8 cellular contexts compared by ENCODE assay signal in the genomic region with DNA sequence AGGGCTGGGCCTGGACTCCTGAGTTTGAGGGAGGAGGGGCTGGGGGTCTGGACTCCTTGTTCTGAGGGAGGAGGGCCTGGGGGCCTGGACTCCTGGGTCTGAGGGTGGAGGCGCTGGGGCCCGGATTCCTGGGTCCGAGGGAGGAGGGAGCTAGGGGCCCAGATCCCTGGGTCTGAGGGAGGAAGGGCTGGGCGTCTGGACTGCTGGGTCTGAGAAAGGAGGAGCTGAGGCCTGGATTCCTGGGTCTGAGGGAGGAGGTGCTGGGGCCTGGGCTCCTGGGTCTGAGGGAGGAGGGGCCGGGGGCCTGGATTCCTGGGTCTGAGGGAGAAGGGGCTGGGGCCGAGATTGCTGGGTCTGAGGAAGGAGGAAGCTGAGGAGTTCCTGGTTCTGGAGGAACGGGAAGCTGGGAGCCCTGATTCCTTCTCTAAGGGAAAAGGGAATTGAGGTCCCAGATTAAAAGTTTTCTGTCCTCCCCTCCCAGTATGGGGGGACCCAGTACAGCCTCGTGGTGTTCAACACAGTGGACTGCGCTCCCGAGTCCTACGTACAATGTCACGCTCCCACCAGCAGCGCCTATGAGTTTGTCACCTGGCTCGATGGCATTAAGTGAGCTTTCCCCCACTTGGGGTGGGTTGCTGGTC. TPM values are rescaled to one million over a fixed set of nuclear protein-coding genes. Genes with fewer than 3 reads are reported as not detected.
A peak's percentile ranks its signal among the peaks of the same experiment; 100 is the strongest.
DNase-seq lines count a peak whose midpoint lies in the region; ATAC-seq and TF ChIP-seq lines count a peak whose summit lies in the region.

No MANE protein-coding gene starts in this region.

- peak overlapping the region; percentile 70 for H3K4me3 ChIP-seq in suprapubic skin

- intact Hi-C loops in activated T-helper 1 cell treated with anti-CD3 and anti-CD28 coated beads, Interleukin-12 subunit alpha, Interleukin-12 subunit beta, Interleukin-2, Interleukin-4 antibody, amounts not matched to agents 30 ng/mL and 10 ng/mL and 1 ng/mL, durations not matched to agents 14 hours and 24 hours and 36 hours (cut with micrococcal nuclease), result loop anchor here (1.0 to 10.0 kb wide), 4 partner anchors 48 to 224 kb away; partner anchors contain the start of genes PNKP and PRR12

- H3K27me3 Mint-ChIP-seq in activated T-helper 1 cell treated with anti-CD3 and anti-CD28 coated beads, Interleukin-12 subunit alpha, Interleukin-12 subunit beta, Interleukin-2, Interleukin-4 antibody, amounts not matched to agents 30 ng/mL and 10 ng/mL and 1 ng/mL, durations not matched to agents 14 hours and 24 hours and 36 hours (ENCODE audit: insufficient read depth), result no peaks in the 10 kb centered on the region
- peaks cover 14 to 23% (median 16%) of the 10 kb centered on the region in 3 donors for H3K27me3 Mint-ChIP-seq in immature natural killer cell (ENCODE audit: low read depth in 3 of 3)

- H3K36me3 Mint-ChIP-seq in activated T-helper 1 cell treated with anti-CD3 and anti-CD28 coated beads, Interleukin-12 subunit alpha, Interleukin-12 subunit beta, Interleukin-2, Interleukin-4 antibody, amounts not matched to agents 30 ng/mL and 10 ng/mL and 1 ng/mL, durations not matched to agents 14 hours and 24 hours and 36 hours (ENCODE audit: low read depth), result peaks cover 9% of the 10 kb centered on the region
- H3K36me3 Mint-ChIP-seq in immature natural killer cell, result peaks cover 0 to 4% (median 4%) of the 10 kb centered on the region in 3 donors

- H3K27me3 ChIP-seq in suprapubic skin, result no peaks in the 10 kb centered on the region

- ATAC-seq in HG02610 (IDR thresholded peaks at IDR 0.05; ENCODE audit: unreplicated experiment), result no peak

- H3K27ac ChIP-seq in suprapubic skin, result peak overlapping the region; percentile 95

- no peaks in the 10 kb centered on the region for H3K9me3 Mint-ChIP-seq in activated T-helper 1 cell treated with anti-CD3 and anti-CD28 coated beads, Interleukin-12 subunit alpha, Interleukin-12 subunit beta, Interleukin-2, Interleukin-4 antibody, amounts not matched to agents 30 ng/mL and 10 ng/mL and 1 ng/mL, durations not matched to agents 14 hours and 24 hours and 36 hours
- H3K9me3 Mint-ChIP-seq in immature natural killer cell, result no peaks in the 10 kb centered on the region

- TF ChIP-seq POLR2A in suprapubic skin (IDR thresholded peaks at IDR 0.05), result no peak

- H3K27ac Mint-ChIP-seq in activated T-helper 1 cell treated with anti-CD3 and anti-CD28 coated beads, Interleukin-12 subunit alpha, Interleukin-12 subunit beta, Interleukin-2, Interleukin-4 antibody, amounts not matched to agents 30 ng/mL and 10 ng/mL and 1 ng/mL, durations not matched to agents 14 hours and 24 hours and 36 hours, result peak overlapping the region; percentile 93
- peak overlapping the region; percentile 83 to 100 (median 98) for H3K27ac Mint-ChIP-seq in immature natural killer cell

- H3K9me3 ChIP-seq in suprapubic skin, result no peaks in the 10 kb centered on the region

- DNase-seq in SIG-M5 treated with dmso at 0.1 percent for 504 hours (lab: John Stamatoyannopoulos, UW; ENCODE audit: unreplicated experiment) (peak; percentile 3), SIG-M5 (lab: John Stamatoyannopoulos, UW) (no peak), immature natural killer cell (no peak), suprapubic skin (ENCODE audit: low spot score in 2 of 2) (peak in 1 of 2 donors; percentile 79), NCI-H2171 (lab: John Stamatoyannopoulos, UW) (no peak), NCI-H1930 (lab: John Stamatoyannopoulos, UW) (no peak)
- DNase-seq in activated T-helper 1 cell treated with anti-CD3 and anti-CD28 coated beads, Interleukin-12 subunit alpha, Interleukin-12 subunit beta, Interleukin-2, Interleukin-4 antibody, amounts not matched to agents 30 ng/mL and 10 ng/mL and 1 ng/mL, durations not matched to agents 14 hours and 24 hours and 36 hours (ENCODE audit: low spot score), result no peak

- peaks cover 19% of the 10 kb centered on the region for H3K4me1 Mint-ChIP-seq in activated T-helper 1 cell treated with anti-CD3 and anti-CD28 coated beads, Interleukin-12 subunit alpha, Interleukin-12 subunit beta, Interleukin-2, Interleukin-4 antibody, amounts not matched to agents 30 ng/mL and 10 ng/mL and 1 ng/mL, durations not matched to agents 14 hours and 24 hours and 36 hours (ENCODE audit: low read depth)
- peaks cover 29 to 43% of the 10 kb centered on the region in 2 donors for H3K4me1 Mint-ChIP-seq in immature natural killer cell

- peak overlapping the region; percentile 94 for H3K4me3 Mint-ChIP-seq in activated T-helper 1 cell treated with anti-CD3 and anti-CD28 coated beads, Interleukin-12 subunit alpha, Interleukin-12 subunit beta, Interleukin-2, Interleukin-4 antibody, amounts not matched to agents 30 ng/mL and 10 ng/mL and 1 ng/mL, durations not matched to agents 14 hours and 24 hours and 36 hours
- peak overlapping the region; percentile 96 to 99 (median 98) for H3K4me3 Mint-ChIP-seq in immature natural killer cell

- TF ChIP-seq EP300 in suprapubic skin (IDR thresholded peaks at IDR 0.05), result no peak

- peaks cover 16% of the 10 kb centered on the region for H3K36me3 ChIP-seq in suprapubic skin

- TF ChIP-seq CTCF in suprapubic skin (IDR thresholded peaks at IDR 0.05), result no peak

- WGBS in suprapubic skin, result 3% methylated on average over 6 of the region's 14 CpGs

- peaks cover 26% of the 10 kb centered on the region for H3K4me1 ChIP-seq in suprapubic skin

RNA-seq across cellular contexts. Expression of gene MED25, which starts 0.7 kb away (rescaled TPM):
- total RNA-seq in activated T-helper 1 cell treated with anti-CD3 and anti-CD28 coated beads, Interleukin-12 subunit alpha, Interleukin-12 subunit beta, Interleukin-2, Interleukin-4 antibody, amounts not matched to agents 30 ng/mL and 10 ng/mL and 1 ng/mL, durations not matched to agents 14 hours and 24 hours and 36 hours, result 54.2 and 54.5 TPM in 2 replicates
- polyA plus RNA-seq in immature natural killer cell, result 10 to 100 TPM in 2 of 3 donors, 1 to 10 TPM in 1; 5.0 to 30.4 (median 13.9) TPM
- total RNA-seq in suprapubic skin, result 10 to 100 TPM; 32.2 to 60.3 (median 40.8) TPM

RNA-seq across cellular contexts. Expression of gene FUZ, which starts 5.7 kb away (rescaled TPM):
- total RNA-seq in activated T-helper 1 cell treated with anti-CD3 and anti-CD28 coated beads, Interleukin-12 subunit alpha, Interleukin-12 subunit beta, Interleukin-2, Interleukin-4 antibody, amounts not matched to agents 30 ng/mL and 10 ng/mL and 1 ng/mL, durations not matched to agents 14 hours and 24 hours and 36 hours, result 14.0 and 18.8 TPM in 2 replicates
- 10 to 100 TPM in 1 of 3 donors, 1 to 10 TPM in 2; 7.3 to 12.0 (median 8.2) TPM for polyA plus RNA-seq in immature natural killer cell
- 10 to 100 TPM in 3 of 4 donors, 1 to 10 TPM in 1; 9.4 to 24.2 (median 14.4) TPM for total RNA-seq in suprapubic skin

RNA-seq across cellular contexts. Expression of gene PTOV1, which starts 32.1 kb away (rescaled TPM):
- 107 and 113 TPM in 2 replicates for total RNA-seq in activated T-helper 1 cell treated with anti-CD3 and anti-CD28 coated beads, Interleukin-12 subunit alpha, Interleukin-12 subunit beta, Interleukin-2, Interleukin-4 antibody, amounts not matched to agents 30 ng/mL and 10 ng/mL and 1 ng/mL, durations not matched to agents 14 hours and 24 hours and 36 hours
- polyA plus RNA-seq in immature natural killer cell, result 10 to 100 TPM; 32.0 to 59.7 (median 41.4) TPM
- 100 to 1,000 TPM in 1 of 4 donors, 10 to 100 TPM in 3; 82.2 to 147 (median 91.2) TPM for total RNA-seq in suprapubic skin

RNA-seq across cellular contexts. Expression of gene PNKP, which starts 48.6 kb away (rescaled TPM):
- total RNA-seq in activated T-helper 1 cell treated with anti-CD3 and anti-CD28 coated beads, Interleukin-12 subunit alpha, Interleukin-12 subunit beta, Interleukin-2, Interleukin-4 antibody, amounts not matched to agents 30 ng/mL and 10 ng/mL and 1 ng/mL, durations not matched to agents 14 hours and 24 hours and 36 hours, result 138 and 141 TPM in 2 replicates
- 10 to 100 TPM; 36.4 to 55.1 (median 41.4) TPM for polyA plus RNA-seq in immature natural killer cell
- total RNA-seq in suprapubic skin, result 10 to 100 TPM; 26.0 to 53.3 (median 40.5) TPM

RNA-seq across cellular contexts. Expression of gene AP2A1, which starts 52.0 kb away (rescaled TPM):
- total RNA-seq in activated T-helper 1 cell treated with anti-CD3 and anti-CD28 coated beads, Interleukin-12 subunit alpha, Interleukin-12 subunit beta, Interleukin-2, Interleukin-4 antibody, amounts not matched to agents 30 ng/mL and 10 ng/mL and 1 ng/mL, durations not matched to agents 14 hours and 24 hours and 36 hours, result 61.1 and 63.6 TPM in 2 replicates
- 10 to 100 TPM in 2 of 3 donors, 1 to 10 TPM in 1; 6.4 to 27.7 (median 11.6) TPM for polyA plus RNA-seq in immature natural killer cell
- 100 to 1,000 TPM in 1 of 4 donors, 10 to 100 TPM in 3; 78.1 to 101 (median 93.4) TPM for total RNA-seq in suprapubic skin
